Comparison of ENCODE assay signal across 8 cellular contexts in the genomic region with DNA sequence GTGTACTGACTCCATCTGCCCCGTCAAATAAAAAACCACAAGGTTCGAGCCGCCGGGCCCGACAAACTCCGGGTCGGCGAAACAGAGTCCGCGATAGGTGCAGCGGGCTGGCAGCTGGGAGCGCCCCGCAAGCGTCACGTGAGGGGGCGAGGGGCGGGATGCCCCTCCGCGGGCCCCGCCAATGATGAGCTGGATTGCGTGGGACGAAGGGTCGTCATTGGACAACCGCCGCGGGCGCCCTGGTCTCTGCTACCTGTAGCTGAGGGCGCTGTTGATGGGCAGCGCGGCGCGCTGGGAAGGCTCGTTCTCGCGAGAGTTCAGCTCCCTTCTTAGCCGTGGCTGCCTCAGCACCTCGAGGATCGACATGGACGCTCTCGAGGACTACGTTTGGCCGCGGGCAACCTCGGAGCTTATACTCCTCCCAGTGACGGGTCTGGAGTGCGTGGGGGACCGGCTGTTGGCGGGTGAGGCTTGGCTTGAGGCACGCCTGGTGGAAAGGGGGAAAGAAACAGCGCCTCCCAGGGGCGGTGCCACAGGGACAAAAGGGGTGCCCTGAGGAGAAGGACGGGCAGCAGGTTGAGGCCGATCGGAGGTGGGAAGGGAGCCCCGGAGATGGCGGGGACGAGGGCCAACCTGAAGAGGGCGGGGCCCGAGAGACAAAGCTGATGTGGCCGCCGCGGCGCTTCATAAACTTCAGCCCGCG. TPM values are rescaled to one million over a fixed set of nuclear protein-coding genes. Genes with fewer than 3 reads are reported as not detected.
A peak's percentile ranks its signal among the peaks of the same experiment; 100 is the strongest.
DNase-seq lines count a peak whose midpoint lies in the region; ATAC-seq, FAIRE-seq and TF ChIP-seq lines count a peak whose summit lies in the region.

WDR6 (plus strand) TSS at position 324 of the 703 bp plus-strand sequence; CDS start at position 365, 41 bp downstream.

- peaks cover 7% of the 10 kb centered on the region for H3K36me3 Mint-ChIP-seq in CD4-positive, CD25-positive, alpha-beta regulatory T cell

- H3K4me1 Mint-ChIP-seq in CD4-positive, CD25-positive, alpha-beta regulatory T cell = peaks cover 0 to 34% (median 22%) of the 10 kb centered on the region in 4 donors

- H3K4me3 ChIP-seq in CD4-positive, CD25-positive, alpha-beta regulatory T cell (ENCODE audit: low read depth, low read length) = peak within 1 kb of the TSS; percentile 66
- H3K4me3 ChIP-seq in HepG2 (replicated peaks in 1 of 3; ENCODE audit: insufficient read depth in 1 of 3, low read depth in 2 of 3, low read length in 3 of 3) = peak within 1 kb of the TSS; percentile 74 to 88 (median 78)

- ATAC-seq in CD4-positive, CD25-positive, alpha-beta regulatory T cell (ENCODE audit: low read depth in 2 of 2) = peak; percentile 95
- peak; percentile 81 for ATAC-seq in GM19395 (IDR thresholded peaks at IDR 0.05; ENCODE audit: unreplicated experiment)
- peak; percentile 85 for ATAC-seq in HG03565 (IDR thresholded peaks at IDR 0.05; ENCODE audit: unreplicated experiment)
- ATAC-seq in HepG2 = peak; percentile 93

- H4K20me1 ChIP-seq in HepG2 (ENCODE audit: insufficient read depth, low read length) = peaks cover 14% of the 10 kb centered on the region

- peaks cover 19% of the 10 kb centered on the region for H3K4me1 ChIP-seq in CD4-positive, CD25-positive, alpha-beta regulatory T cell (ENCODE audit: control insufficient read depth, insufficient read depth, low read length, poor library complexity, severe bottlenecking)
- H3K4me1 ChIP-seq in HepG2 (ENCODE audit: insufficient read depth, low read length) = peaks cover 58% of the 10 kb centered on the region

- H2AFZ ChIP-seq in HepG2 (ENCODE audit: low read length) = no peak within 1 kb of the TSS

- H3K9me3 Mint-ChIP-seq in CD4-positive, CD25-positive, alpha-beta regulatory T cell = peaks cover 0 to 1% (median 0%) of the 10 kb centered on the region in 7 donors

- TF ChIP-seq EP300 in HepG2 (IDR thresholded peaks at IDR 0.05; ENCODE audit: low read depth in 2 of 2, low read length in 2 of 2) = no peak
- peak; percentile 57; the same call in 1 of the 2 replicates for TF ChIP-seq EP300 in HepG2 (CRISPR knock-in tag; IDR thresholded peaks at IDR 0.05; ENCODE audit: borderline replicate concordance)

- peak within 1 kb of the TSS; percentile 93 for H3K27ac ChIP-seq in CD4-positive, CD25-positive, alpha-beta regulatory T cell (ENCODE audit: insufficient read depth, low read length, poor library complexity, severe bottlenecking)
- H3K27ac ChIP-seq in HepG2 (ENCODE audit: extremely low read length, insufficient read depth, low read length) = peak within 1 kb of the TSS; percentile 86

- peaks cover 30% of the 10 kb centered on the region for H3K79me2 ChIP-seq in HepG2 (ENCODE audit: insufficient read depth, low read length)

- TF ChIP-seq CTCF in HepG2 (CRISPR knock-in tag; IDR thresholded peaks at IDR 0.05) = peak; percentile 76

- POLR2A ChIA-PET in HepG2 (lab: Yijun Ruan, JAX) = interaction anchor here (0.8 to 12.8 kb wide), 26 partner anchors 8 to 547 kb away, joined by 3 to 280 read pairs (median 5); partner anchors contain the start of genes AMT, BSN, DAG1 and DALRD3

- DNase-seq in CD4-positive, CD25-positive, alpha-beta regulatory T cell = peak; percentile 97 to 99 (median 97)
- peak; percentile 86 for DNase-seq in NCI-H748 treated with DMSO at 0.1 percent for 48 hours (lab: John Stamatoyannopoulos, UW)
- peak; percentile 94 to 96 for DNase-seq in activated CD4-positive, alpha-beta T cell treated with anti-CD3 and anti-CD28 coated beads, Interleukin-2, amount 50 U/mL, for 4 hours
- DNase-seq in dermis microvascular lymphatic vessel endothelial cell (ENCODE audit: low read depth in 2 of 2) = peak; percentile 95 to 99
- DNase-seq in HepG2 (ENCODE audit: low spot score) = peak; percentile 95
- peak; percentile 96 for DNase-seq in stimulated activated CD4-positive, alpha-beta T cell treated with anti-CD3 and anti-CD28 coated beads, Interleukin-4, amount 100 ng/mL, for 1 hour

- H3K9me3 ChIP-seq in CD4-positive, CD25-positive, alpha-beta regulatory T cell (ENCODE audit: control insufficient read depth in 2 of 2, low read length in 2 of 2) = no peaks in the 10 kb centered on the region
- H3K9me3 ChIP-seq in HepG2 (ENCODE audit: low read length) = no peaks in the 10 kb centered on the region

- no peaks in the 10 kb centered on the region for H3K27me3 Mint-ChIP-seq in CD4-positive, CD25-positive, alpha-beta regulatory T cell

- TF ChIP-seq POLR2A in HepG2 (IDR thresholded peaks at IDR 0.05; ENCODE audit: insufficient read depth in 1 of 2, low read depth in 2 of 2, low read length in 2 of 2) = peak in 1 of 2 experiments; percentile 90; a peak in 2 of 4 replicates

- no TSS peak for BruUV-seq in HepG2 (replicated peaks; lab: Mats Ljungman, UMichigan)

- intact Hi-C loops in HepG2 (cut with micrococcal nuclease; ENCODE audit: unreplicated experiment) = no loop called here

- peak within 1 kb of the TSS; percentile 92 for H3K4me2 ChIP-seq in HepG2 (ENCODE audit: low read depth, low read length)

- no peak; the same call in 1 of the 2 replicates for TF ChIP-seq RAD21 in HepG2 (CRISPR knock-in tag; IDR thresholded peaks at IDR 0.05)

- 2% methylated on average over 35 of the region's 65 CpGs for WGBS in HepG2 (ENCODE audit: low lambda C conversion rate)

- H3K4me3 Mint-ChIP-seq in CD4-positive, CD25-positive, alpha-beta regulatory T cell = peak within 1 kb of the TSS; percentile 94 to 99 (median 97)

- H3K9ac ChIP-seq in HepG2 (ENCODE audit: insufficient read depth, low read depth, low read length) = peak within 1 kb of the TSS; percentile 89

- H3K27ac Mint-ChIP-seq in CD4-positive, CD25-positive, alpha-beta regulatory T cell = peak within 1 kb of the TSS; percentile 98 to 100 (median 99)

- no peaks in the 10 kb centered on the region for H3K27me3 ChIP-seq in CD4-positive, CD25-positive, alpha-beta regulatory T cell (ENCODE audit: control insufficient read depth, insufficient read depth, low read length)
- H3K27me3 ChIP-seq in HepG2 (ENCODE audit: control insufficient read depth in 1 of 2, insufficient read depth in 2 of 2, low read length in 2 of 2) = no peaks in the 10 kb centered on the region

- in situ Hi-C loops in HepG2 (cut with HindIII; ENCODE audit: extremely low pct_ligation_motif_present, low pct_unique_long_range_greater_than_20kb) = no loop called here

- H3K36me3 ChIP-seq in CD4-positive, CD25-positive, alpha-beta regulatory T cell (ENCODE audit: control insufficient read depth, insufficient read depth, low read length) = peaks cover 9% of the 10 kb centered on the region
- peaks cover 3 to 9% of the 10 kb centered on the region in 2 experiments for H3K36me3 ChIP-seq in HepG2 (replicated peaks in 1 of 2; ENCODE audit: control insufficient read depth in 1 of 2, insufficient read depth in 2 of 2, low read length in 2 of 2)

- CTCF ChIA-PET in HepG2 (lab: Yijun Ruan, JAX; ENCODE audit: low intra/inter-chr PET ratio, low total read pairs) = no interaction called here

- peak; percentile 93 for FAIRE-seq in HepG2 (lab: Jason Lieb, UNC)

TF ChIP-seq in HepG2, 621 proteins besides CTCF, POLR2A, EP300 and RAD21 (continues in another document):
- TF ChIP-seq ZNF251 (CRISPR knock-in tag; IDR thresholded peaks at IDR 0.05) (peak; percentile 74; the same call in 1 of the 2 replicates), BCL6 (CRISPR knock-in tag; IDR thresholded peaks at IDR 0.05) (peak; percentile 70)

RNA-seq across cellular contexts. Expression of gene WDR6, which starts in this region (rescaled TPM):
- 208 TPM for total RNA-seq in CD4-positive, CD25-positive, alpha-beta regulatory T cell
- polyA plus RNA-seq in CD4-positive, CD25-positive, alpha-beta regulatory T cell = 100 to 1,000 TPM in 3 of 4 donors, 10 to 100 TPM in 1; 74.0 to 117 (median 112) TPM
- total RNA-seq in dermis microvascular lymphatic vessel endothelial cell = 72.4 and 108 TPM in 2 replicates
- 71.2 and 73.4 TPM in 2 replicates for total RNA-seq in HepG2 (2016; rRNA removed; fragmentation: Illumina TruSeq; extraction: Trizol)
- 3.5 and 5.3 TPM in 2 replicates for total RNA-seq in HepG2 (2016; cell fraction: cytosol; rRNA removed; fragmentation: Illumina TruSeq; extraction: Trizol; ENCODE audit: low read depth)
- total RNA-seq in HepG2 (2016; cell fraction: insoluble cytoplasmic fraction; rRNA removed; fragmentation: Illumina TruSeq; extraction: Trizol) = 62.0 and 83.0 TPM in 2 replicates
- total RNA-seq in HepG2 (2016; cell fraction: membrane; rRNA removed; fragmentation: Illumina TruSeq; extraction: Trizol) = 11.9 and 16.0 TPM in 2 replicates
- total RNA-seq in HepG2 (2016; cell fraction: nucleus; rRNA removed; fragmentation: Illumina TruSeq; extraction: Trizol) = 75.4 and 75.5 TPM in 2 replicates
- polyA plus RNA-seq in HepG2 (2011; rRNA removed) = 139 and 187 TPM in 2 replicates
- polyA plus RNA-seq in HepG2 (2011; cell fraction: cytosol; rRNA removed) = 54.1 and 69.9 TPM in 2 replicates
- polyA plus RNA-seq in HepG2 (2011; cell fraction: nucleus; rRNA removed) = 948 and 1,074 TPM in 2 replicates
- polyA plus RNA-seq in HepG2 (2012) = 82.4 and 107 TPM in 2 replicates
- 3.7 and 3.8 TPM in 2 replicates for polyA plus RNA-seq in HepG2 (2016; cell fraction: cytosol; fragmentation: Illumina TruSeq; extraction: Trizol; ENCODE audit: low read depth)
- polyA plus RNA-seq in HepG2 (2016; cell fraction: insoluble cytoplasmic fraction; fragmentation: Illumina TruSeq; extraction: Trizol; ENCODE audit: low read depth) = 65.3 and 72.1 TPM in 2 replicates
- polyA plus RNA-seq in HepG2 (2016; cell fraction: membrane; fragmentation: Illumina TruSeq; extraction: Trizol; ENCODE audit: low read depth) = 8.5 and 9.3 TPM in 2 replicates
- polyA plus RNA-seq in HepG2 (2016; cell fraction: nucleus; fragmentation: Illumina TruSeq; extraction: Trizol; ENCODE audit: insufficient read depth, low read depth) = 267 and 275 TPM in 2 replicates
- polyA minus RNA-seq in HepG2 (2011; rRNA and poly(A)+ RNA removed; ENCODE audit: low replicate concordance) = 181 and 224 TPM in 2 replicates
- 39.8 and 50.4 TPM in 2 replicates for polyA minus RNA-seq in HepG2 (2011; cell fraction: cytosol; rRNA and poly(A)+ RNA removed)
- 60.6 and 69.1 TPM in 2 replicates for polyA minus RNA-seq in HepG2 (2011; cell fraction: nucleus; rRNA and poly(A)+ RNA removed)

Comparison
In these comparisons a context has a peak if more than half of its experiments do, and no peak if none do; other contexts are left out.
1. Peak in every context shown above with its lines: DNase-seq, ATAC-seq, H3K4me3 ChIP-seq and H3K27ac ChIP-seq.